ENCODE assay signal across 11 cellular contexts in the genomic region with DNA sequence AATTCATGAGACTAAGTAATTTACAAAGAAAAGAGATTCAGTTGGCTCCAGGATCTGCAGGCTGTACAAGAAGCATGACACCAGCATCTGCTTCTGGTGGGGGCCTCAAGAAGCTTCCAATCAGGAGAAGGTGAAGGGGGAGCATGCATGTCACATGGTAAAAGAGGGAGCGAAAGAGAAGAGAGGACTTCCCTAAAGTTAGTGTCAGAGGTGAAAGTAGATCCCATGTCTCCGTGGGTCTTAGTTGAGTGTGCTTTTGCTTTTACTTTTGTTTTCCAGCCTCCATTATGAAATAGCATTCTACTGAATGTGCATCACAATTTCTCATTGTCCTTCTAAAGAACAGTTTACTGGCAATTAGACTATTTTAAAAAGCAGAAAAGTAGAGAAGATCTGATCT.
DNase-seq lines count a peak whose midpoint lies in the region; ATAC-seq lines count a peak whose summit lies in the region.
"Had no signal": no experiment of that assay in that cellular context is flagged by ENCODE, and none has a peak within 500 bp of the region (broad histone marks: within the 10 kb centered on the region; RNA-seq: fewer than 3 reads in every experiment).

No MANE protein-coding gene starts in this region.

- no peak overlapping the region for H3K9ac ChIP-seq in trophoblast cell (ENCODE audit: low read length)

- peaks cover 0 to 3% (median 0%) of the 10 kb centered on the region in 8 donors for H3K9me3 Mint-ChIP-seq in CD4-positive, alpha-beta memory T cell
- H3K9me3 Mint-ChIP-seq in T-helper 2 cell treated with Interferon-gamma antibody and Interleukin-4, amounts not matched to agents 5 μg/mL and 100 μg/mL, for 36 hours = no peaks in the 10 kb centered on the region

- no peaks in the 10 kb centered on the region for H3K27me3 ChIP-seq in CD4-positive, alpha-beta memory T cell (ENCODE audit: insufficient read depth, low read length)
- H3K27me3 ChIP-seq in trophoblast cell (ENCODE audit: insufficient read depth, low read length) = no peaks in the 10 kb centered on the region
- H3K27me3 ChIP-seq: SJSA1 had no signal

- no peaks in the 10 kb centered on the region for H3K4me1 ChIP-seq in CD4-positive, alpha-beta memory T cell (ENCODE audit: insufficient read depth, low read length)
- peaks cover 0 to 6% of the 10 kb centered on the region in 2 experiments for H3K4me1 ChIP-seq in trophoblast cell (ENCODE audit: control insufficient read depth in 1 of 2, insufficient read depth in 2 of 2, low read length in 2 of 2)

- no peak overlapping the region for H4K91ac ChIP-seq in trophoblast cell (ENCODE audit: low read depth, low read length)

- H3K23ac ChIP-seq in trophoblast cell (ENCODE audit: low read length) = no peak overlapping the region

- H3K79me1 ChIP-seq in trophoblast cell (ENCODE audit: low read length) = no peaks in the 10 kb centered on the region

- H3K36me3 ChIP-seq in CD4-positive, alpha-beta memory T cell (ENCODE audit: insufficient read depth, low read length) = no peaks in the 10 kb centered on the region
- H3K36me3 ChIP-seq in trophoblast cell (ENCODE audit: control insufficient read depth in 1 of 2, insufficient read depth in 2 of 2, low read length in 2 of 2) = no peaks in the 10 kb centered on the region
- H3K36me3 ChIP-seq: SJSA1 had no signal

- DNase-seq in CD4-positive, alpha-beta memory T cell = no peak
- DNase-seq in T-helper 2 cell treated with Interferon-gamma antibody and Interleukin-4, amounts not matched to agents 5 μg/mL and 100 μg/mL, for 36 hours (ENCODE audit: low spot score) = no peak
- DNase-seq in trophoblast cell (no peak), cardiac septum (ENCODE audit: low spot score) (no peak), NCI-H1930 (lab: John Stamatoyannopoulos, UW) (no peak), DMS153 (lab: John Stamatoyannopoulos, UW) (no peak)
- DNase-seq: activated gamma-delta T cell, nucleus accumbens had no signal

- no peak overlapping the region for H3K4ac ChIP-seq in trophoblast cell (ENCODE audit: low read depth, low read length)

- H4K8ac ChIP-seq in trophoblast cell (ENCODE audit: low read depth, low read length) = no peak overlapping the region

- no peak overlapping the region for H3K27ac ChIP-seq in CD4-positive, alpha-beta memory T cell (ENCODE audit: low read depth, low read length)
- no peak overlapping the region for H3K27ac ChIP-seq in trophoblast cell (ENCODE audit: low read depth, low read length)
- H3K27ac ChIP-seq: SJSA1 had no signal

- H3K4me3 ChIP-seq in CD4-positive, alpha-beta memory T cell (ENCODE audit: low read length in 2 of 2) = no peak overlapping the region
- no peak overlapping the region for H3K4me3 ChIP-seq in trophoblast cell (ENCODE audit: low read depth, low read length)
- H3K4me3 ChIP-seq: SJSA1 had no signal

- H3K79me2 ChIP-seq in trophoblast cell (ENCODE audit: control insufficient read depth, insufficient read depth, low read length, poor library complexity) = no peaks in the 10 kb centered on the region

- no peak overlapping the region for H3K18ac ChIP-seq in trophoblast cell (ENCODE audit: low read length)

- H3K27me3 Mint-ChIP-seq in CD4-positive, alpha-beta memory T cell = no peaks in the 10 kb centered on the region
- no peaks in the 10 kb centered on the region for H3K27me3 Mint-ChIP-seq in T-helper 2 cell treated with Interferon-gamma antibody and Interleukin-4, amounts not matched to agents 5 μg/mL and 100 μg/mL, for 36 hours (ENCODE audit: low read depth)

- intact Hi-C loops in CD4-positive, alpha-beta memory T cell (cut with micrococcal nuclease) = no loop called here
- intact Hi-C loops in cardiac septum (cut with DNase I) = no loop called here

- H3K14ac ChIP-seq in trophoblast cell (ENCODE audit: low read length) = no peak overlapping the region

- no peaks in the 10 kb centered on the region for H3K9me3 ChIP-seq in CD4-positive, alpha-beta memory T cell (ENCODE audit: control insufficient read depth in 1 of 2, low read length in 2 of 2)
- no peaks in the 10 kb centered on the region for H3K9me3 ChIP-seq in trophoblast cell (ENCODE audit: insufficient read depth, low read depth, low read length)
- H3K9me3 ChIP-seq: SJSA1 had no signal

- POLR2A ChIA-PET in CD4-positive, alpha-beta memory T cell (lab: Charles Lee; ENCODE audit: partially characterized antibody) = no interaction called here

- peak overlapping the region in 3 of 7 donors; percentile 27 to 82 (median 81) for H3K27ac Mint-ChIP-seq in CD4-positive, alpha-beta memory T cell
- H3K27ac Mint-ChIP-seq in T-helper 2 cell treated with Interferon-gamma antibody and Interleukin-4, amounts not matched to agents 5 μg/mL and 100 μg/mL, for 36 hours = peak overlapping the region; percentile 77

- no peak overlapping the region for H2AFZ ChIP-seq in trophoblast cell (ENCODE audit: insufficient read depth, low read length, poor library complexity)

- H2BK12ac ChIP-seq in trophoblast cell (ENCODE audit: low read length) = no peak overlapping the region

- CTCF ChIA-PET in CD4-positive, alpha-beta memory T cell (lab: Charles Lee; ENCODE audit: partially characterized antibody) = no interaction called here

- no peak overlapping the region for H2BK5ac ChIP-seq in trophoblast cell (ENCODE audit: low read depth, low read length, poor library complexity)

- peaks cover 5 to 6% (median 6%) of the 10 kb centered on the region in 4 donors for H3K4me1 Mint-ChIP-seq in CD4-positive, alpha-beta memory T cell
- peaks cover 5% of the 10 kb centered on the region for H3K4me1 Mint-ChIP-seq in T-helper 2 cell treated with Interferon-gamma antibody and Interleukin-4, amounts not matched to agents 5 μg/mL and 100 μg/mL, for 36 hours (ENCODE audit: low read depth)

- WGBS in trophoblast cell (ENCODE audit: extremely low coverage, insufficient coverage, insufficient read length) = no CpG with 5 or more reads among the region's 2 CpGs

- ATAC-seq in GM19351 (IDR thresholded peaks at IDR 0.05; ENCODE audit: unreplicated experiment) (peak; percentile 85), HG03066 (IDR thresholded peaks at IDR 0.05; ENCODE audit: low read depth, unreplicated experiment) (peak; percentile 91)

- H3K36me3 Mint-ChIP-seq in CD4-positive, alpha-beta memory T cell = no peaks in the 10 kb centered on the region
- no peaks in the 10 kb centered on the region for H3K36me3 Mint-ChIP-seq in T-helper 2 cell treated with Interferon-gamma antibody and Interleukin-4, amounts not matched to agents 5 μg/mL and 100 μg/mL, for 36 hours (ENCODE audit: low read depth)

- H4K12ac ChIP-seq in trophoblast cell (ENCODE audit: low read depth, low read length) = no peak overlapping the region

- no peak overlapping the region for H2BK120ac ChIP-seq in trophoblast cell (ENCODE audit: insufficient read depth, low read length, poor library complexity)

- H2AK5ac ChIP-seq in trophoblast cell (ENCODE audit: low read length) = no peak overlapping the region

- no peak overlapping the region for H3K4me2 ChIP-seq in trophoblast cell (ENCODE audit: low read length)

- H3K4me3 Mint-ChIP-seq in CD4-positive, alpha-beta memory T cell = peak overlapping the region; percentile 45 to 82 (median 74)
- H3K4me3 Mint-ChIP-seq in T-helper 2 cell treated with Interferon-gamma antibody and Interleukin-4, amounts not matched to agents 5 μg/mL and 100 μg/mL, for 36 hours = no peak overlapping the region
